Comparison of ENCODE assay signal across 8 cellular contexts in genomic region chr1:17125756-17126237, GRCh38. TPM values are rescaled to one million over a fixed set of nuclear protein-coding genes. Genes with fewer than 3 reads are reported as not detected.
DNase-seq lines count a peak whose midpoint lies in the region; ATAC-seq and TF ChIP-seq lines count a peak whose summit lies in the region.

No MANE protein-coding gene starts in this region.

- no peaks in the 10 kb centered on the region for H3K79me2 ChIP-seq in DOHH2 (ENCODE audit: control insufficient read depth, low read length)

- H3F3A ChIP-seq in DOHH2 (ENCODE audit: control insufficient read depth, insufficient read depth), result no peaks in the 10 kb centered on the region

- H3K9me2 ChIP-seq in DOHH2 (replicated peaks; ENCODE audit: control insufficient read depth, low read length), result no peaks in the 10 kb centered on the region

- H4K20me1 ChIP-seq in DOHH2 (ENCODE audit: control insufficient read depth, insufficient read depth, low read depth, low read length), result no peaks in the 10 kb centered on the region

- ATAC-seq in HG03565 (IDR thresholded peaks at IDR 0.05; ENCODE audit: unreplicated experiment), result no peak

- H3K27ac ChIP-seq in DOHH2 (ENCODE audit: low read depth, low read length) (no peak overlapping the region), substantia nigra (ENCODE audit: low read depth, low read length, poor library complexity, severe bottlenecking) (peak overlapping the region; percentile 32)

- peaks cover 12% of the 10 kb centered on the region for H3K4me1 ChIP-seq in DOHH2 (ENCODE audit: control insufficient read depth, low read length)

- no peak overlapping the region for H3K4me2 ChIP-seq in DOHH2 (ENCODE audit: low read length)

- DNase-seq in HuH-7 (ENCODE audit: low spot score) (peak; percentile 80), RPMI8226 (peak; percentile 88), fibroblast of the aortic adventitia (ENCODE audit: low read depth) (peak; percentile 80), nucleus accumbens (lab: John Stamatoyannopoulos, UW) (peak in 50 of 56 donors; percentile 35 to 92 (median 67)), substantia nigra (lab: John Stamatoyannopoulos, UW) (peak in 48 of 49 donors; percentile 22 to 93 (median 74))
- DNase-seq in activated T-helper 1 cell treated with anti-CD3 and anti-CD28 coated beads, Interleukin-2, amount 50 U/mL, for 16 hours (ENCODE audit: low read depth in 1 of 2, low spot score in 1 of 2), result peak; percentile 62 to 82

- peak; percentile 86 for TF ChIP-seq CTCF in DOHH2 (IDR thresholded peaks at IDR 0.05; ENCODE audit: low read depth, low read length, poor library complexity, severe bottlenecking)
- TF ChIP-seq CTCF in fibroblast of the aortic adventitia (IDR thresholded peaks at IDR 0.05; ENCODE audit: insufficient read depth, low read length), result peak; percentile 94

- H3K9me3 ChIP-seq in DOHH2 (ENCODE audit: control insufficient read depth, insufficient read depth, low read length), result no peaks in the 10 kb centered on the region

- peaks cover 24% of the 10 kb centered on the region for H3K27me3 ChIP-seq in DOHH2 (ENCODE audit: control insufficient read depth, low read length)

- H3K4me3 ChIP-seq in DOHH2 (ENCODE audit: low read length) (no peak overlapping the region), fibroblast of the aortic adventitia (ENCODE audit: low read depth, low read length) (no peak overlapping the region)

- no peaks in the 10 kb centered on the region for H3K36me3 ChIP-seq in DOHH2 (ENCODE audit: control insufficient read depth, low read length)

RNA-seq across cellular contexts. Expression of gene PADI2, which starts 6.5 kb away (rescaled TPM):
- 0.09 and 0.16 TPM in 2 replicates for total RNA-seq in fibroblast of the aortic adventitia (ENCODE audit: low replicate concordance)
